In genomic region chr16:53501216-53501859, GRCh38 we compare ENCODE assay signal across 8 cellular contexts. TPM values are rescaled to one million over a fixed set of nuclear protein-coding genes. Genes with fewer than 3 reads are reported as not detected.
A peak's percentile ranks its signal among the peaks of the same experiment; 100 is the strongest.
DNase-seq lines count a peak whose midpoint lies in the region; ATAC-seq and TF ChIP-seq lines count a peak whose summit lies in the region.

No MANE protein-coding gene starts in this region.

- H3K27me3 Mint-ChIP-seq in activated CD4-positive, alpha-beta memory T cell treated with anti-CD3 and anti-CD28 coated beads, Interleukin-2, amount 10 ng/mL, durations not matched to agents 7 days and 5 days, result no peaks in the 10 kb centered on the region

- CTCF ChIA-PET in activated CD4-positive, alpha-beta memory T cell treated with anti-CD3 and anti-CD28 coated beads, Interleukin-2, amount 10 ng/mL, durations not matched to agents 7 days and 5 days (lab: Charles Lee), result no interaction called here

- H3K4me3 Mint-ChIP-seq in activated CD4-positive, alpha-beta memory T cell treated with anti-CD3 and anti-CD28 coated beads, Interleukin-2, amount 10 ng/mL, durations not matched to agents 7 days and 5 days, result peak overlapping the region; percentile 99

- H3F3A ChIP-seq in smooth muscle cell (ENCODE audit: low read depth), result peaks cover 12% of the 10 kb centered on the region

- peaks cover 55% of the 10 kb centered on the region for H3K36me3 Mint-ChIP-seq in activated CD4-positive, alpha-beta memory T cell treated with anti-CD3 and anti-CD28 coated beads, Interleukin-2, amount 10 ng/mL, durations not matched to agents 7 days and 5 days (ENCODE audit: low read depth)

- peak overlapping the region; percentile 70 for H3K4me3 ChIP-seq in iPS-15b (ENCODE audit: low read depth, low read length)
- peak overlapping the region; percentile 78 for H3K4me3 ChIP-seq in smooth muscle cell

- H3K36me3 ChIP-seq in iPS-15b (ENCODE audit: control insufficient read depth, insufficient read depth, low read length) (no peaks in the 10 kb centered on the region), smooth muscle cell (ENCODE audit: low read depth) (no peaks in the 10 kb centered on the region)

- DNase-seq in SIG-M5 treated with dmso at 0.1 percent for 504 hours (lab: John Stamatoyannopoulos, UW; ENCODE audit: unreplicated experiment) (peak; percentile 62), SIG-M5 (lab: John Stamatoyannopoulos, UW) (no peak), smooth muscle cell (lab: John Stamatoyannopoulos, UW; ENCODE audit: unreplicated experiment) (no peak), hippocampal formation (lab: John Stamatoyannopoulos, UW) (no peak), left colon (no peak)
- DNase-seq in activated CD4-positive, alpha-beta memory T cell treated with anti-CD3 and anti-CD28 coated beads, Interleukin-2, amount 10 ng/mL, durations not matched to agents 7 days and 5 days, result no peak

- H3K9me3 ChIP-seq in iPS-15b (ENCODE audit: control insufficient read depth, insufficient read depth, low read length) (no peaks in the 10 kb centered on the region), smooth muscle cell (replicated peaks; ENCODE audit: low read depth) (no peaks in the 10 kb centered on the region)

- peak overlapping the region; percentile 92 for H3K27ac Mint-ChIP-seq in activated CD4-positive, alpha-beta memory T cell treated with anti-CD3 and anti-CD28 coated beads, Interleukin-2, amount 10 ng/mL, durations not matched to agents 7 days and 5 days

- peak overlapping the region; percentile 98 for H3K4me2 ChIP-seq in smooth muscle cell

- POLR2A ChIA-PET in activated CD4-positive, alpha-beta memory T cell treated with anti-CD3 and anti-CD28 coated beads, Interleukin-2, amount 10 ng/mL, durations not matched to agents 7 days and 5 days (lab: Charles Lee), result interaction anchor here (0.8 to 7.2 kb wide), 6 partner anchors 8 to 66 kb away, joined by 3 to 125 read pairs (median 19); partner anchors contain the start of gene RBL2

- H3K27me3 ChIP-seq in iPS-15b (ENCODE audit: control insufficient read depth, insufficient read depth, low read length) (no peaks in the 10 kb centered on the region), smooth muscle cell (ENCODE audit: low read depth) (no peaks in the 10 kb centered on the region)

- H3K27ac ChIP-seq in smooth muscle cell (ENCODE audit: low read depth), result peak overlapping the region; percentile 66

- no peaks in the 10 kb centered on the region for H3K9me3 Mint-ChIP-seq in activated CD4-positive, alpha-beta memory T cell treated with anti-CD3 and anti-CD28 coated beads, Interleukin-2, amount 10 ng/mL, durations not matched to agents 7 days and 5 days

- ATAC-seq in GM21360 (IDR thresholded peaks at IDR 0.05; ENCODE audit: unreplicated experiment) (no peak), left colon (no peak)

- no peak overlapping the region for H2AFZ ChIP-seq in smooth muscle cell (ENCODE audit: low read depth)

- H3K4me1 ChIP-seq in iPS-15b (ENCODE audit: control insufficient read depth, insufficient read depth, low read length) (peaks cover 4% of the 10 kb centered on the region), smooth muscle cell (ENCODE audit: low read depth) (peaks cover 10% of the 10 kb centered on the region)

- H3K9ac ChIP-seq in iPS-15b (ENCODE audit: low read depth, low read length) (no peak overlapping the region), smooth muscle cell (ENCODE audit: low read depth) (no peak overlapping the region)

- peaks cover 19% of the 10 kb centered on the region for H4K20me1 ChIP-seq in smooth muscle cell (ENCODE audit: low read depth)

- intact Hi-C loops in left colon (cut with DNase I, micrococcal nuclease), result no loop called here

- H3K4me1 Mint-ChIP-seq in activated CD4-positive, alpha-beta memory T cell treated with anti-CD3 and anti-CD28 coated beads, Interleukin-2, amount 10 ng/mL, durations not matched to agents 7 days and 5 days, result peaks cover 62% of the 10 kb centered on the region

- WGBS in smooth muscle cell (ENCODE audit: low lambda C conversion rate), result 35% methylated on average over 9 of the region's 9 CpGs

- H3K79me2 ChIP-seq in smooth muscle cell (ENCODE audit: low read depth), result peaks cover 11% of the 10 kb centered on the region

- no peak for TF ChIP-seq CTCF in smooth muscle cell (IDR thresholded peaks at IDR 0.05; ENCODE audit: borderline replicate concordance, insufficient read depth, poor library complexity, severe bottlenecking)

RNA-seq across cellular contexts. Expression of gene AKTIP, which starts 1.7 kb away (rescaled TPM):
- total RNA-seq in activated CD4-positive, alpha-beta memory T cell treated with anti-CD3 and anti-CD28 coated beads, Interleukin-2, amount 10 ng/mL, durations not matched to agents 7 days and 5 days, result 10 to 100 TPM; 53.3 to 57.0 TPM
- total RNA-seq in smooth muscle cell (21.5 and 24.3 TPM in 2 replicates), left colon (10 to 100 TPM; 29.4 to 32.7 TPM)
- polyA plus RNA-seq in smooth muscle cell, result 14.1 and 25.1 TPM in 2 replicates
